In the genomic region with DNA sequence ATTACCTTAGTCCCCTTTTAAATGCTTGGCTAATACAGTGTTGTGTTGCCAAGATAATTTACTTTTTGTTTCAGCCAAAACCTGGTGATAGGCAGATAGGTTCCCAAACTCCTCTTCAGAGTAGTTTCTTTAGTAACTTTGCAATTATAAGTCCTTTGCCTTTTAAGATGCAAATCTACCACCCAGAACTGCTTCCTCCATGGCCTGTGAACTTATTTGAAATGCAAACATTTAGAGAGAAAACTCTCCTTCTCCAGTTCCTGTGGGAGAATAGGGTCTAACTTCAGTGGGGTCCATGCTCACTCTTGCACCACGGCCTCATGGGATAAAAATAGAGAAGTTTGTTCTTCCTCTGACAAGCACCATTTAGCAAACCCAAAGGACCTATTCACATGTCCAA, we compare ENCODE assay signal across 23 cellular contexts.
"Had no signal": no experiment of that assay in that cellular context is flagged by ENCODE, and none has a peak within 500 bp of the region (broad histone marks: within the 10 kb centered on the region; RNA-seq: fewer than 3 reads in every experiment).

No MANE protein-coding gene starts in this region.

- H3K4me1 Mint-ChIP-seq: naive thymus-derived CD4-positive, alpha-beta T cell; nephron; neural progenitor cell; stimulated activated naive B cell treated with anti-CD40 and anti-IgM and Interleukin-4, amounts not matched to agents 10 μg/mL and 1 μg/mL and 100 μg/mL, for 72 hours; stimulated activated naive CD8-positive, alpha-beta T cell treated with anti-CD3 and anti-CD28 coated beads, Interleukin-15, amount 100 ng/mL, for 72 hours had no signal

- H3K36me3 Mint-ChIP-seq: naive thymus-derived CD4-positive, alpha-beta T cell; neural progenitor cell; stimulated activated naive B cell treated with anti-CD40 and anti-IgM and Interleukin-4, amounts not matched to agents 10 μg/mL and 1 μg/mL and 100 μg/mL, for 72 hours had no signal

- ATAC-seq: left cardiac atrium; left lung; naive thymus-derived CD4-positive, alpha-beta T cell; psoas muscle; right cardiac atrium; stimulated activated naive B cell treated with anti-CD40 and anti-IgM and Interleukin-4, amounts not matched to agents 10 μg/mL and 1 μg/mL and 100 μg/mL, for 72 hours; stimulated activated naive CD8-positive, alpha-beta T cell treated with anti-CD3 and anti-CD28 coated beads, Interleukin-15, amount 100 ng/mL, for 72 hours; upper lobe of right lung had no signal

- H3K9me3 ChIP-seq: ovary, psoas muscle, suprapubic skin, transverse colon, upper lobe of right lung, vagina had no signal

- H3K27ac Mint-ChIP-seq: naive thymus-derived CD4-positive, alpha-beta T cell; nephron; neural progenitor cell; stimulated activated naive B cell treated with anti-CD40 and anti-IgM and Interleukin-4, amounts not matched to agents 10 μg/mL and 1 μg/mL and 100 μg/mL, for 72 hours; stimulated activated naive CD8-positive, alpha-beta T cell treated with anti-CD3 and anti-CD28 coated beads, Interleukin-15, amount 100 ng/mL, for 72 hours had no signal

- H3K9ac ChIP-seq: neural progenitor cell had no signal

- H3K27me3 Mint-ChIP-seq: naive thymus-derived CD4-positive, alpha-beta T cell; stimulated activated naive B cell treated with anti-CD40 and anti-IgM and Interleukin-4, amounts not matched to agents 10 μg/mL and 1 μg/mL and 100 μg/mL, for 72 hours; stimulated activated naive CD8-positive, alpha-beta T cell treated with anti-CD3 and anti-CD28 coated beads, Interleukin-15, amount 100 ng/mL, for 72 hours had no signal

- H3K4me2 ChIP-seq: neural progenitor cell had no signal

- H3K36me3 ChIP-seq: left lung, neural progenitor cell, ovary, spleen, suprapubic skin, transverse colon, upper lobe of right lung, vagina had no signal

- H3K4me3 ChIP-seq: dorsolateral prefrontal cortex, left lung, neural progenitor cell, ovary, psoas muscle, skin epidermis, spleen, suprapubic skin, transverse colon, upper lobe of right lung, vagina had no signal

- H3K27ac ChIP-seq: dorsolateral prefrontal cortex, left lung, neural progenitor cell, ovary, psoas muscle, skin epidermis, spleen, suprapubic skin, transverse colon, upper lobe of right lung, vagina had no signal

- H3K9me3 Mint-ChIP-seq: nephron, neural progenitor cell had no signal

- H3K4me3 Mint-ChIP-seq: naive thymus-derived CD4-positive, alpha-beta T cell; nephron; neural progenitor cell; stimulated activated naive B cell treated with anti-CD40 and anti-IgM and Interleukin-4, amounts not matched to agents 10 μg/mL and 1 μg/mL and 100 μg/mL, for 72 hours; stimulated activated naive CD8-positive, alpha-beta T cell treated with anti-CD3 and anti-CD28 coated beads, Interleukin-15, amount 100 ng/mL, for 72 hours had no signal

- DNase-seq: dorsolateral prefrontal cortex; effector CD4-positive, alpha-beta T cell; hypothalamus; left cardiac atrium; left lung; mesenchymal stem cell; midbrain; naive thymus-derived CD4-positive, alpha-beta T cell; occipital lobe; ovary; posterior cingulate gyrus; psoas muscle; right cardiac atrium; spleen; stimulated activated naive B cell treated with anti-CD40 and anti-IgM and Interleukin-4, amounts not matched to agents 10 μg/mL and 1 μg/mL and 100 μg/mL, for 72 hours; stimulated activated naive CD8-positive, alpha-beta T cell treated with anti-CD3 and anti-CD28 coated beads, Interleukin-15, amount 100 ng/mL, for 72 hours; transverse colon; upper lobe of right lung had no signal

- H3K27me3 ChIP-seq: dorsolateral prefrontal cortex, left lung, neural progenitor cell, ovary, spleen, suprapubic skin, transverse colon, upper lobe of right lung, vagina had no signal

- H3K4me1 ChIP-seq: left lung, neural progenitor cell, psoas muscle, spleen, suprapubic skin, transverse colon, upper lobe of right lung, vagina had no signal
